In the genomic region with DNA sequence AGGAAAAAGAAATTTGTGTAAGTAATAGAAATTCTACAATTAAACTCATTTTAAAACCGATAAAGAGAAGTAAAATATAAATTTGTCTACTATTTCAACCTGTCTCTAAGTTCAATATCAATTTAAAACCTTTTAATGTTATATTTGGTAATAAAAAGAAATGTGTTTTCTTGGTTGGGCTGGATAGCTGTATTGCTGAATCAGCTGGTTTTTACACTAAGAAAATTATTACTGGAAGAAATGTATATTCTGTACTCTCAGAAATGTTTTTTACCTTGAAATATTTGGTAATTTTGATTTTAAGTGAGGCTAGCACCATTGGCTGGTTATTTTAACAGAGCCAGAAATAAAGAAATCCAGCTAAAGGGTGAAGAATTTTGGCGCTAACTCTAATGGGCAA, we compare ENCODE assay signal across 8 cellular contexts.
"Had no signal": no experiment of that assay in that cellular context is flagged by ENCODE, and none has a peak within 500 bp of the region (broad histone marks: within the 10 kb centered on the region; RNA-seq: fewer than 3 reads in every experiment).

No MANE protein-coding gene starts in this region.

- H3K4me3 ChIP-seq: GM23248 had no signal

- H2AFZ ChIP-seq: GM23248 had no signal

- H3K27ac ChIP-seq: GM23248, KMS-11 had no signal

- FAIRE-seq: H54, HTR-8/SVneo had no signal

- H3K4me2 ChIP-seq: KMS-11 had no signal

- H3K4me3 Mint-ChIP-seq: H9 had no signal

- H3K9ac ChIP-seq: GM23248, KMS-11 had no signal

- DNase-seq: GM23248, GOT3, H9, HCEC 1CT, KBM-7 had no signal

- H3K27ac Mint-ChIP-seq: H9 had no signal
